2 cellular contexts compared by ENCODE assay signal in the genomic region with DNA sequence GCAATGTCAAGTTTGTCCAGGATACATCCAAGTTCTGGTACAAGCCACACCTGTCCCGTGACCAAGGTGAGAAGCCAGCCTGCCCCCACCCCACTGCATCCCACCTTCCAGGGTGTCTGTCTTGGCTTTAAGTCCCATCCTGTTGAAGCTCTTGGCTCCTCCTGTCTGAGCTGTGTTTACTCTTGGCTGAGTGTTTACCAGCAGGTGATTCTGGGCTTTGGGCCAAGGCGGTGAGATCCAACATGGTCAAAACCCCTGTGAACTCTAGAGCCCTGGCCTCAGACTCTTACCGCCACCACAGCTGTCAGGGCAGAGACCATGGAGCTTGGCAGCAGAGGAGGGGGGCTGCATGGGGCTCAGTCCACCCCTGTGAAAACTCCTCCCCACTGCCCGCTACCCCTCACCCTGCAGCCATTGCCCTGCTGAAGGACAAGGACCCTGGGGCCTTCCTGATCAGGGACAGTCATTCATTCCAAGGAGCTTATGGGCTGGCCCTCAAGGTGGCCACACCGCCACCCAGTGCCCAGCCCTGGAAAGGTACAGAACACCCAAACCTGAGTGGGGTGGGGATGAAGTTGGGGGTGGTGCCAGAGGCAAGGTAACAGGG.
TF ChIP-seq lines count a peak whose summit lies in the region.

No MANE protein-coding gene starts in this region.

TF ChIP-seq in WTC11, 78 proteins besides CTCF, POLR2A, EP300 and RAD21:
- 0 out of 2 replicates have a peak, but pooled peaks have one; percentile 54 for TF ChIP-seq ZNF121 (CRISPR knock-in tag; IDR thresholded peaks at IDR 0.05)
- TF ChIP-seq JUN (CRISPR knock-in tag; IDR thresholded peaks at IDR 0.05) = no peak
- TF ChIP-seq, protein P1, sequence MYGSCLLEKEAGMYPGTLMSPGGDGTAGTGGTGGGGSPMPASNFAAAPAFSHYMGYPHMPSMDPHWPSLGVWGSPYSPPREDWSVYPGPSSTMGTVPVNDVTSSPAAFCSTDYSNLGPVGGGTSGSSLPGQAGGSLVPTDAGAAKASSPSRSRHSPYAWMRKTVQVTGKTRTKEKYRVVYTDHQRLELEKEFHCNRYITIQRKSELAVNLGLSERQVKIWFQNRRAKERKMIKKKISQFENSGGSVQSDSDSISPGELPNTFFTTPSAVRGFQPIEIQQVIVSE (CRISPR knock-in tag; IDR thresholded peaks at IDR 0.05; ENCODE audit: borderline replicate concordance) = no peak
- TF ChIP-seq, protein P2, sequence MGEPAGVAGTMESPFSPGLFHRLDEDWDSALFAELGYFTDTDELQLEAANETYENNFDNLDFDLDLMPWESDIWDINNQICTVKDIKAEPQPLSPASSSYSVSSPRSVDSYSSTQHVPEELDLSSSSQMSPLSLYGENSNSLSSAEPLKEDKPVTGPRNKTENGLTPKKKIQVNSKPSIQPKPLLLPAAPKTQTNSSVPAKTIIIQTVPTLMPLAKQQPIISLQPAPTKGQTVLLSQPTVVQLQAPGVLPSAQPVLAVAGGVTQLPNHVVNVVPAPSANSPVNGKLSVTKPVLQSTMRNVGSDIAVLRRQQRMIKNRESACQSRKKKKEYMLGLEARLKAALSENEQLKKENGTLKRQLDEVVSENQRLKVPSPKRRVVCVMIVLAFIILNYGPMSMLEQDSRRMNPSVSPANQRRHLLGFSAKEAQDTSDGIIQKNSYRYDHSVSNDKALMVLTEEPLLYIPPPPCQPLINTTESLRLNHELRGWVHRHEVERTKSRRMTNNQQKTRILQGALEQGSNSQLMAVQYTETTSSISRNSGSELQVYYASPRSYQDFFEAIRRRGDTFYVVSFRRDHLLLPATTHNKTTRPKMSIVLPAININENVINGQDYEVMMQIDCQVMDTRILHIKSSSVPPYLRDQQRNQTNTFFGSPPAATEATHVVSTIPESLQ (CRISPR knock-in tag; IDR thresholded peaks at IDR 0.05) = no peak
- no peak for TF ChIP-seq SP1 (CRISPR knock-in tag; conservative IDR thresholded peaks at IDR 0.05)
- no peak for TF ChIP-seq RELA (CRISPR knock-in tag; IDR thresholded peaks at IDR 0.05; ENCODE audit: borderline replicate concordance)

TF ChIP-seq in HepG2, 621 proteins besides CTCF, POLR2A, EP300 and RAD21 (continues in another document):
- TF ChIP-seq, protein P3, sequence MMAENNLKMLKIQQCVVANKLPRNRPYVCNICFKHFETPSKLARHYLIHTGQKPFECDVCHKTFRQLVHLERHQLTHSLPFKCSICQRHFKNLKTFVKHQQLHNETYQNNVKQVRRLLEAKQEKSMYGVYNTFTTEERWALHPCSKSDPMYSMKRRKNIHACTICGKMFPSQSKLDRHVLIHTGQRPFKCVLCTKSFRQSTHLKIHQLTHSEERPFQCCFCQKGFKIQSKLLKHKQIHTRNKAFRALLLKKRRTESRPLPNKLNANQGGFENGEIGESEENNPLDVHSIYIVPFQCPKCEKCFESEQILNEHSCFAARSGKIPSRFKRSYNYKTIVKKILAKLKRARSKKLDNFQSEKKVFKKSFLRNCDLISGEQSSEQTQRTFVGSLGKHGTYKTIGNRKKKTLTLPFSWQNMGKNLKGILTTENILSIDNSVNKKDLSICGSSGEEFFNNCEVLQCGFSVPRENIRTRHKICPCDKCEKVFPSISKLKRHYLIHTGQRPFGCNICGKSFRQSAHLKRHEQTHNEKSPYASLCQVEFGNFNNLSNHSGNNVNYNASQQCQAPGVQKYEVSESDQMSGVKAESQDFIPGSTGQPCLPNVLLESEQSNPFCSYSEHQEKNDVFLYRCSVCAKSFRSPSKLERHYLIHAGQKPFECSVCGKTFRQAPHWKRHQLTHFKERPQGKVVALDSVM (CRISPR knock-in tag; IDR thresholded peaks at IDR 0.05) = peak; percentile 65
- TF ChIP-seq ZBTB20 (CRISPR knock-in tag; IDR thresholded peaks at IDR 0.05; ENCODE audit: borderline replicate concordance, low read depth) = peak; percentile 49; the same call in 1 of the 2 replicates
- TF ChIP-seq ZKSCAN8 (CRISPR knock-in tag; IDR thresholded peaks at IDR 0.05; ENCODE audit: borderline replicate concordance) = peak; percentile 59; the same call in 1 of the 2 replicates
- TF ChIP-seq, protein P4, sequence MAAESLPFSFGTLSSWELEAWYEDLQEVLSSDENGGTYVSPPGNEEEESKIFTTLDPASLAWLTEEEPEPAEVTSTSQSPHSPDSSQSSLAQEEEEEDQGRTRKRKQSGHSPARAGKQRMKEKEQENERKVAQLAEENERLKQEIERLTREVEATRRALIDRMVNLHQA (CRISPR knock-in tag; IDR thresholded peaks at IDR 0.05) = no peak
- TF ChIP-seq, protein P5, sequence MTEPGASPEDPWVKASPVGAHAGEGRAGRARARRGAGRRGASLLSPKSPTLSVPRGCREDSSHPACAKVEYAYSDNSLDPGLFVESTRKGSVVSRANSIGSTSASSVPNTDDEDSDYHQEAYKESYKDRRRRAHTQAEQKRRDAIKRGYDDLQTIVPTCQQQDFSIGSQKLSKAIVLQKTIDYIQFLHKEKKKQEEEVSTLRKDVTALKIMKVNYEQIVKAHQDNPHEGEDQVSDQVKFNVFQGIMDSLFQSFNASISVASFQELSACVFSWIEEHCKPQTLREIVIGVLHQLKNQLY (CRISPR knock-in tag; IDR thresholded peaks at IDR 0.05) = peak; percentile 22; the same call in 1 of the 2 replicates
- 0 out of 2 replicates have a peak, but pooled peaks have one; percentile 30 for TF ChIP-seq ZFX (CRISPR knock-in tag; IDR thresholded peaks at IDR 0.05; ENCODE audit: low read depth)
- 0 out of 2 replicates have a peak, but pooled peaks have one; percentile 48 for TF ChIP-seq ZNF724P (CRISPR knock-in tag; IDR thresholded peaks at IDR 0.05; ENCODE audit: borderline replicate concordance)
- TF ChIP-seq MEF2D (CRISPR knock-in tag; IDR thresholded peaks at IDR 0.05) = peak; percentile 50; the same call in 1 of the 2 replicates
- TF ChIP-seq ZNF430 (CRISPR knock-in tag; IDR thresholded peaks at IDR 0.05) = 0 out of 2 replicates have a peak, but pooled peaks have one; percentile 54
- TF ChIP-seq ZNF292 (CRISPR knock-in tag; IDR thresholded peaks at IDR 0.05; ENCODE audit: borderline replicate concordance, low read depth) = no peak
- TF ChIP-seq, protein P6, sequence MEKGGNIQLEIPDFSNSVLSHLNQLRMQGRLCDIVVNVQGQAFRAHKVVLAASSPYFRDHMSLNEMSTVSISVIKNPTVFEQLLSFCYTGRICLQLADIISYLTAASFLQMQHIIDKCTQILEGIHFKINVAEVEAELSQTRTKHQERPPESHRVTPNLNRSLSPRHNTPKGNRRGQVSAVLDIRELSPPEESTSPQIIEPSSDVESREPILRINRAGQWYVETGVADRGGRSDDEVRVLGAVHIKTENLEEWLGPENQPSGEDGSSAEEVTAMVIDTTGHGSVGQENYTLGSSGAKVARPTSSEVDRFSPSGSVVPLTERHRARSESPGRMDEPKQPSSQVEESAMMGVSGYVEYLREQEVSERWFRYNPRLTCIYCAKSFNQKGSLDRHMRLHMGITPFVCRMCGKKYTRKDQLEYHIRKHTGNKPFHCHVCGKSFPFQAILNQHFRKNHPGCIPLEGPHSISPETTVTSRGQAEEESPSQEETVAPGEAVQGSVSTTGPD (CRISPR knock-in tag; IDR thresholded peaks at IDR 0.05) = peak; percentile 87
- no peak for TF ChIP-seq PHF20 (CRISPR knock-in tag; IDR thresholded peaks at IDR 0.05)
- peak; percentile 78 for TF ChIP-seq ZNF501 (CRISPR knock-in tag; IDR thresholded peaks at IDR 0.05)
- no peak for TF ChIP-seq MTF1 (CRISPR knock-in tag; IDR thresholded peaks at IDR 0.05)
- peak; percentile 87 for TF ChIP-seq TCF7 (IDR thresholded peaks at IDR 0.05; ENCODE audit: low read depth)
- TF ChIP-seq, protein P7, sequence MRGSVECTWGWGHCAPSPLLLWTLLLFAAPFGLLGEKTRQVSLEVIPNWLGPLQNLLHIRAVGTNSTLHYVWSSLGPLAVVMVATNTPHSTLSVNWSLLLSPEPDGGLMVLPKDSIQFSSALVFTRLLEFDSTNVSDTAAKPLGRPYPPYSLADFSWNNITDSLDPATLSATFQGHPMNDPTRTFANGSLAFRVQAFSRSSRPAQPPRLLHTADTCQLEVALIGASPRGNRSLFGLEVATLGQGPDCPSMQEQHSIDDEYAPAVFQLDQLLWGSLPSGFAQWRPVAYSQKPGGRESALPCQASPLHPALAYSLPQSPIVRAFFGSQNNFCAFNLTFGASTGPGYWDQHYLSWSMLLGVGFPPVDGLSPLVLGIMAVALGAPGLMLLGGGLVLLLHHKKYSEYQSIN (CRISPR knock-in tag; IDR thresholded peaks at IDR 0.05; ENCODE audit: borderline replicate concordance) = no peak
- peak; percentile 47; the same call in 1 of the 2 replicates for TF ChIP-seq KLF12 (CRISPR knock-in tag; IDR thresholded peaks at IDR 0.05; ENCODE audit: borderline replicate concordance)
- TF ChIP-seq FOXK2 (IDR thresholded peaks at IDR 0.05) = peak; percentile 65; the same call in 1 of the 2 replicates
- TF ChIP-seq ZFY (CRISPR knock-in tag; IDR thresholded peaks at IDR 0.05) = no peak; the same call in 1 of the 2 replicates
- TF ChIP-seq, protein P8, sequence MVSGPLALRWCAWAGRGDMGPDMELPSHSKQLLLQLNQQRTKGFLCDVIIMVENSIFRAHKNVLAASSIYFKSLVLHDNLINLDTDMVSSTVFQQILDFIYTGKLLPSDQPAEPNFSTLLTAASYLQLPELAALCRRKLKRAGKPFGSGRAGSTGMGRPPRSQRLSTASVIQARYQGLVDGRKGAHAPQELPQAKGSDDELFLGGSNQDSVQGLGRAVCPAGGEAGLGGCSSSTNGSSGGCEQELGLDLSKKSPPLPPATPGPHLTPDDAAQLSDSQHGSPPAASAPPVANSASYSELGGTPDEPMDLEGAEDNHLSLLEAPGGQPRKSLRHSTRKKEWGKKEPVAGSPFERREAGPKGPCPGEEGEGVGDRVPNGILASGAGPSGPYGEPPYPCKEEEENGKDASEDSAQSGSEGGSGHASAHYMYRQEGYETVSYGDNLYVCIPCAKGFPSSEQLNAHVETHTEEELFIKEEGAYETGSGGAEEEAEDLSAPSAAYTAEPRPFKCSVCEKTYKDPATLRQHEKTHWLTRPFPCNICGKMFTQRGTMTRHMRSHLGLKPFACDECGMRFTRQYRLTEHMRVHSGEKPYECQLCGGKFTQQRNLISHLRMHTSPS (CRISPR knock-in tag; IDR thresholded peaks at IDR 0.05; ENCODE audit: low read depth) = peak; percentile 80; the same call in 1 of the 2 replicates
- TF ChIP-seq, protein P9, sequence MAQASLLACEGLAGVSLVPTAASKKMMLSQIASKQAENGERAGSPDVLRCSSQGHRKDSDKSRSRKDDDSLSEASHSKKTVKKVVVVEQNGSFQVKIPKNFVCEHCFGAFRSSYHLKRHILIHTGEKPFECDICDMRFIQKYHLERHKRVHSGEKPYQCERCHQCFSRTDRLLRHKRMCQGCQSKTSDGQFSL (CRISPR knock-in tag; IDR thresholded peaks at IDR 0.05) = no peak
- TF ChIP-seq, protein P10, sequence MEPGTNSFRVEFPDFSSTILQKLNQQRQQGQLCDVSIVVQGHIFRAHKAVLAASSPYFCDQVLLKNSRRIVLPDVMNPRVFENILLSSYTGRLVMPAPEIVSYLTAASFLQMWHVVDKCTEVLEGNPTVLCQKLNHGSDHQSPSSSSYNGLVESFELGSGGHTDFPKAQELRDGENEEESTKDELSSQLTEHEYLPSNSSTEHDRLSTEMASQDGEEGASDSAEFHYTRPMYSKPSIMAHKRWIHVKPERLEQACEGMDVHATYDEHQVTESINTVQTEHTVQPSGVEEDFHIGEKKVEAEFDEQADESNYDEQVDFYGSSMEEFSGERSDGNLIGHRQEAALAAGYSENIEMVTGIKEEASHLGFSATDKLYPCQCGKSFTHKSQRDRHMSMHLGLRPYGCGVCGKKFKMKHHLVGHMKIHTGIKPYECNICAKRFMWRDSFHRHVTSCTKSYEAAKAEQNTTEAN (CRISPR knock-in tag; conservative IDR thresholded peaks at IDR 0.05) = no peak
- TF ChIP-seq ZNF768 (CRISPR knock-in tag; IDR thresholded peaks at IDR 0.05) = no peak
- TF ChIP-seq, protein P11, sequence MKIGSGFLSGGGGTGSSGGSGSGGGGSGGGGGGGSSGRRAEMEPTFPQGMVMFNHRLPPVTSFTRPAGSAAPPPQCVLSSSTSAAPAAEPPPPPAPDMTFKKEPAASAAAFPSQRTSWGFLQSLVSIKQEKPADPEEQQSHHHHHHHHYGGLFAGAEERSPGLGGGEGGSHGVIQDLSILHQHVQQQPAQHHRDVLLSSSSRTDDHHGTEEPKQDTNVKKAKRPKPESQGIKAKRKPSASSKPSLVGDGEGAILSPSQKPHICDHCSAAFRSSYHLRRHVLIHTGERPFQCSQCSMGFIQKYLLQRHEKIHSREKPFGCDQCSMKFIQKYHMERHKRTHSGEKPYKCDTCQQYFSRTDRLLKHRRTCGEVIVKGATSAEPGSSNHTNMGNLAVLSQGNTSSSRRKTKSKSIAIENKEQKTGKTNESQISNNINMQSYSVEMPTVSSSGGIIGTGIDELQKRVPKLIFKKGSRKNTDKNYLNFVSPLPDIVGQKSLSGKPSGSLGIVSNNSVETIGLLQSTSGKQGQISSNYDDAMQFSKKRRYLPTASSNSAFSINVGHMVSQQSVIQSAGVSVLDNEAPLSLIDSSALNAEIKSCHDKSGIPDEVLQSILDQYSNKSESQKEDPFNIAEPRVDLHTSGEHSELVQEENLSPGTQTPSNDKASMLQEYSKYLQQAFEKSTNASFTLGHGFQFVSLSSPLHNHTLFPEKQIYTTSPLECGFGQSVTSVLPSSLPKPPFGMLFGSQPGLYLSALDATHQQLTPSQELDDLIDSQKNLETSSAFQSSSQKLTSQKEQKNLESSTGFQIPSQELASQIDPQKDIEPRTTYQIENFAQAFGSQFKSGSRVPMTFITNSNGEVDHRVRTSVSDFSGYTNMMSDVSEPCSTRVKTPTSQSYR (CRISPR knock-in tag; IDR thresholded peaks at IDR 0.05; ENCODE audit: borderline replicate concordance) = peak; percentile 8; the same call in 1 of the 2 replicates
- TF ChIP-seq SIN3B (IDR thresholded peaks at IDR 0.05; ENCODE audit: low read length) = no peak
- no peak for TF ChIP-seq ZNF850 (CRISPR knock-in tag; conservative IDR thresholded peaks at IDR 0.05)
- TF ChIP-seq ZBTB8A (CRISPR knock-in tag; IDR thresholded peaks at IDR 0.05; ENCODE audit: borderline replicate concordance, low read depth) = no peak
- no peak for TF ChIP-seq RFX1 (IDR thresholded peaks at IDR 0.05)
- no peak for TF ChIP-seq ZNF136 (CRISPR knock-in tag; IDR thresholded peaks at IDR 0.05; ENCODE audit: low read depth)
- TF ChIP-seq KDM5A (IDR thresholded peaks at IDR 0.05; ENCODE audit: borderline replicate concordance, low read length) = no peak
- TF ChIP-seq POLR2G (IDR thresholded peaks at IDR 0.05; ENCODE audit: low read depth, low read length) = no peak
- TF ChIP-seq MATR3 (CRISPR knock-in tag; IDR thresholded peaks at IDR 0.05) = no peak
